In the genomic region with DNA sequence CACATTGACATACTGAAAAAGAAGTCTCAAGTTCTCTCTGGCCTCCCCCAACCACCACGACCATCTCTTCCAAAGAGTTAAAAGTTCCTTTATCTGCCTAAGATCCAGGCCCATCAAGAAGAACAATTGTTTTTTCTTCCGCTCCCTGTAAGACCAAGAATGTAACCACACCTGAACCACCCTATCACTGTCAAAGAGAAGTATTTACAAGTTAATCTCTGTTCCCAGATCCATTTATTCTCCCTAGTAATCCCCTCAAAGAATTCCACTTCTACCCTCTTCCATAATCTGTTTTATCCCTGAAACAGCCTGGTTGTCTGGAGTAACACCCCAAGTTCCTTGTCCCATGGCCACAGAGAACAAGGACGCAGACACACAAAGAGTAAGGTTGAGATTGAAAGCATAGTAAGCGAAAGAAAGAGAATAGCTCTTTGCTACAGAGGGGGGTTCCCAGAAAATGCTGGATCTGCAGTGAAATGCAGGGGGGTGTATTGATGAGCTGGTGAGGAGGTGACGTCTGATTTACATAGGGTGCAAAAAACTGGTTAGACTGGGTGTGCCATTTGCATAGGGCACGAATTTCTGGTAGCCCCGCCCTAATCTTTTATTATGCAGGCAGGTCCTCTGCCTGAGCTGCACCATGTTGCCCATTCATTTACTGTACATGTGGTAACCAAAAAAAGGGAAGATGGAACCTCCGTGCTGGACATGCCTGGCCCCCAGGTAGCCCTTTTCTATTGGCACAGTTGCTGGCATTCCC, we compare ENCODE assay signal across 30 cellular contexts.
DNase-seq lines count a peak whose midpoint lies in the region; ATAC-seq and TF ChIP-seq lines count a peak whose summit lies in the region.
"Had no signal": no experiment of that assay in that cellular context is flagged by ENCODE, and none has a peak within 500 bp of the region (broad histone marks: within the 10 kb centered on the region; RNA-seq: fewer than 3 reads in every experiment).

No MANE protein-coding gene starts in this region.

- H3K36me3 ChIP-seq in naive thymus-derived CD4-positive, alpha-beta T cell (ENCODE audit: control insufficient read depth in 2 of 3, insufficient read depth in 3 of 3, low read length in 3 of 3) = no peaks in the 10 kb centered on the region
- H3K36me3 ChIP-seq: adrenal gland, esophagus muscularis mucosa, heart right ventricle, lower lobe of right lung, right atrium auricular region, tibial artery had no signal

- peaks cover 21% of the 10 kb centered on the region for H3K9me3 Mint-ChIP-seq in mesothelial cell of epicardium
- H3K9me3 Mint-ChIP-seq in naive thymus-derived CD4-positive, alpha-beta T cell = peaks cover 0 to 4% (median 0%) of the 10 kb centered on the region in 11 donors
- H3K9me3 Mint-ChIP-seq: activated CD8-positive, alpha-beta T cell treated with anti-CD3 and anti-CD28 coated beads for 36 hours; activated naive CD4-positive, alpha-beta T cell treated with anti-CD3 and anti-CD28 coated beads, Interleukin-2, amount 10 ng/mL, durations not matched to agents 7 days and 5 days; central memory CD8-positive, alpha-beta T cell; effector memory CD8-positive, alpha-beta T cell; HFFc6 had no signal

- no peak overlapping the region for H3K4me3 ChIP-seq in naive thymus-derived CD4-positive, alpha-beta T cell (ENCODE audit: low read length)
- H3K4me3 ChIP-seq: adrenal gland, esophagus muscularis mucosa, heart right ventricle, lower lobe of right lung, right atrium auricular region, tibial artery had no signal

- ATAC-seq in naive thymus-derived CD4-positive, alpha-beta T cell = no peak
- no peak for ATAC-seq in GM18907 (IDR thresholded peaks at IDR 0.05; ENCODE audit: unreplicated experiment)
- ATAC-seq: activated CD8-positive, alpha-beta T cell treated with anti-CD3 and anti-CD28 coated beads for 36 hours; effector memory CD8-positive, alpha-beta T cell had no signal

- H3K4me1 ChIP-seq in naive thymus-derived CD4-positive, alpha-beta T cell (ENCODE audit: control insufficient read depth in 2 of 2, insufficient read depth in 2 of 2, low read length in 2 of 2) = peaks cover 0 to 8% of the 10 kb centered on the region in 2 donors
- H3K4me1 ChIP-seq: adrenal gland, lower lobe of right lung had no signal

- H3K4me1 Mint-ChIP-seq in mesothelial cell of epicardium = peaks cover 40% of the 10 kb centered on the region
- H3K4me1 Mint-ChIP-seq in naive thymus-derived CD4-positive, alpha-beta T cell = peaks cover 6 to 21% (median 12%) of the 10 kb centered on the region in 7 donors

- CTCF ChIA-PET in naive thymus-derived CD4-positive, alpha-beta T cell (lab: Charles Lee) = no interaction called here

- DNase-seq in NCI-H748 (lab: John Stamatoyannopoulos, UW; ENCODE audit: unreplicated experiment) = peak; percentile 15
- no peak for DNase-seq in NCI-H748 treated with DMSO at 0.1 percent for 48 hours (lab: John Stamatoyannopoulos, UW)
- no peak for DNase-seq in mesothelial cell of epicardium (ENCODE audit: low spot score in 2 of 2, unreplicated experiment in 2 of 2)
- DNase-seq in T-helper 1 cell = no peak
- DNase-seq in naive thymus-derived CD4-positive, alpha-beta T cell = no peak
- no peak for DNase-seq in NAMALWA (ENCODE audit: low spot score)
- DNase-seq: activated CD8-positive, alpha-beta T cell treated with anti-CD3 and anti-CD28 coated beads for 36 hours; activated naive CD4-positive, alpha-beta T cell treated with anti-CD3 and anti-CD28 coated beads, Interleukin-2, amount 10 ng/mL, durations not matched to agents 7 days and 5 days; adrenal gland; DND-41; effector memory CD8-positive, alpha-beta T cell; GF-D8; lower lobe of right lung; NCI-H1092 treated with DMSO at 0.1 percent for 48 hours; NCI-H1694 treated with DMSO at 0.1 percent for 48 hours; NCI-H2171; NCI-H524; SIG-M5; stimulated activated CD4-positive, alpha-beta T cell treated with anti-CD3 and anti-CD28 coated beads, Interleukin-12 subunit alpha, Interleukin-12 subunit beta, amount 100 ng/mL, for 4 hours; stimulated activated CD4-positive, alpha-beta T cell treated with anti-CD3 and anti-CD28 coated beads, Interleukin-4, amount 100 ng/mL, for 1 hour; tibial artery had no signal

- H3K27ac Mint-ChIP-seq in mesothelial cell of epicardium = peak overlapping the region; percentile 41
- H3K27ac Mint-ChIP-seq in naive thymus-derived CD4-positive, alpha-beta T cell = no peak overlapping the region
- H3K27ac Mint-ChIP-seq: activated CD8-positive, alpha-beta T cell treated with anti-CD3 and anti-CD28 coated beads for 36 hours; activated naive CD4-positive, alpha-beta T cell treated with anti-CD3 and anti-CD28 coated beads, Interleukin-2, amount 10 ng/mL, durations not matched to agents 7 days and 5 days; effector memory CD8-positive, alpha-beta T cell had no signal

- H3K27ac ChIP-seq in VCaP = peak overlapping the region; percentile 61
- H3K27ac ChIP-seq in naive thymus-derived CD4-positive, alpha-beta T cell (ENCODE audit: low read depth, low read length) = no peak overlapping the region
- H3K27ac ChIP-seq: 22Rv1, adrenal gland, esophagus muscularis mucosa, heart right ventricle, lower lobe of right lung, right atrium auricular region, tibial artery had no signal

- intact Hi-C loops in naive thymus-derived CD4-positive, alpha-beta T cell (cut with micrococcal nuclease) = no loop called here

- no peaks in the 10 kb centered on the region for H3K27me3 ChIP-seq in naive thymus-derived CD4-positive, alpha-beta T cell (ENCODE audit: control insufficient read depth in 2 of 2, insufficient read depth in 2 of 2, low read length in 2 of 2)
- H3K27me3 ChIP-seq: adrenal gland, esophagus muscularis mucosa, heart right ventricle, right atrium auricular region, tibial artery had no signal

- no peaks in the 10 kb centered on the region for H3K27me3 Mint-ChIP-seq in mesothelial cell of epicardium (ENCODE audit: low read depth)
- peaks cover 0 to 5% (median 0%) of the 10 kb centered on the region in 5 donors for H3K27me3 Mint-ChIP-seq in naive thymus-derived CD4-positive, alpha-beta T cell
- H3K27me3 Mint-ChIP-seq: activated CD8-positive, alpha-beta T cell treated with anti-CD3 and anti-CD28 coated beads for 36 hours had no signal

- H3K9me3 ChIP-seq in naive thymus-derived CD4-positive, alpha-beta T cell (ENCODE audit: control insufficient read depth in 2 of 3, low read length in 3 of 3) = no peaks in the 10 kb centered on the region
- H3K9me3 ChIP-seq: adrenal gland, esophagus muscularis mucosa, lower lobe of right lung had no signal

- TF ChIP-seq CTCF in VCaP (conservative IDR thresholded peaks at IDR 0.05) (no peak), mesothelial cell of epicardium (IDR thresholded peaks at IDR 0.05; ENCODE audit: unreplicated experiment) (no peak)

- no peak overlapping the region for H3K4me3 Mint-ChIP-seq in mesothelial cell of epicardium
- H3K4me3 Mint-ChIP-seq in naive thymus-derived CD4-positive, alpha-beta T cell = no peak overlapping the region
- H3K4me3 Mint-ChIP-seq: activated CD8-positive, alpha-beta T cell treated with anti-CD3 and anti-CD28 coated beads for 36 hours; activated naive CD4-positive, alpha-beta T cell treated with anti-CD3 and anti-CD28 coated beads, Interleukin-2, amount 10 ng/mL, durations not matched to agents 7 days and 5 days; central memory CD8-positive, alpha-beta T cell; effector memory CD8-positive, alpha-beta T cell; HFFc6; neural crest cell had no signal

- peaks cover 2% of the 10 kb centered on the region for H3K36me3 Mint-ChIP-seq in mesothelial cell of epicardium
- H3K36me3 Mint-ChIP-seq in naive thymus-derived CD4-positive, alpha-beta T cell = no peaks in the 10 kb centered on the region
- H3K36me3 Mint-ChIP-seq: activated naive CD4-positive, alpha-beta T cell treated with anti-CD3 and anti-CD28 coated beads, Interleukin-2, amount 10 ng/mL, durations not matched to agents 7 days and 5 days had no signal

- POLR2A ChIA-PET in naive thymus-derived CD4-positive, alpha-beta T cell (lab: Charles Lee) = no interaction called here
